Comparison of ENCODE assay signal across 24 cellular contexts in genomic region chr4:42710329-42710728, GRCh38. TPM values are rescaled to one million over a fixed set of nuclear protein-coding genes. Genes with fewer than 3 reads are reported as not detected.
DNase-seq lines count a peak whose midpoint lies in the region; ATAC-seq, FAIRE-seq and TF ChIP-seq lines count a peak whose summit lies in the region.
"Had no signal": no experiment of that assay in that cellular context is flagged by ENCODE, and none has a peak within 500 bp of the region (broad histone marks: within the 10 kb centered on the region; RNA-seq: fewer than 3 reads in every experiment).

No MANE protein-coding gene starts in this region.

- no peaks in the 10 kb centered on the region for H3K27me3 ChIP-seq in HepG2 (ENCODE audit: control insufficient read depth in 1 of 2, insufficient read depth in 2 of 2, low read length in 2 of 2)
- peaks cover 0 to 3% of the 10 kb centered on the region in 2 donors for H3K27me3 ChIP-seq in right lobe of liver
- no peaks in the 10 kb centered on the region for H3K27me3 ChIP-seq in adrenal gland
- H3K27me3 ChIP-seq: BLaER1 treated with 17β-estradiol and CSF1 and Interleukin-3, amounts not matched to agents 10 nM and 100 nM; breast epithelium; left lung had no signal

- H3K36me3 ChIP-seq in HepG2 (replicated peaks in 1 of 2; ENCODE audit: control insufficient read depth in 1 of 2, insufficient read depth in 2 of 2, low read length in 2 of 2) (no peaks in the 10 kb centered on the region), right lobe of liver (no peaks in the 10 kb centered on the region), adrenal gland (replicated peaks in 1 of 2) (no peaks in the 10 kb centered on the region)
- H3K36me3 ChIP-seq: BLaER1 treated with 17β-estradiol and CSF1 and Interleukin-3, amounts not matched to agents 10 nM and 100 nM; breast epithelium; left lung had no signal

- H3K4me3 ChIP-seq in HepG2 (replicated peaks in 1 of 3; ENCODE audit: insufficient read depth in 1 of 3, low read depth in 2 of 3, low read length in 3 of 3) (no peak overlapping the region), right lobe of liver (no peak overlapping the region), adrenal gland (no peak overlapping the region)
- H3K4me3 ChIP-seq: BLaER1 treated with 17β-estradiol and CSF1 and Interleukin-3, amounts not matched to agents 10 nM and 100 nM; breast epithelium; coronary artery; left lung; smooth muscle cell had no signal

- H3K27ac Mint-ChIP-seq in neural crest cell (ENCODE audit: unreplicated experiment) = peak overlapping the region; percentile 1
- H3K27ac Mint-ChIP-seq: activated CD8-positive, alpha-beta T cell treated with anti-CD3 and anti-CD28 coated beads, Interleukin-2, amount 10 ng/mL, durations not matched to agents 7 days and 5 days; stimulated activated naive B cell treated with anti-CD40 and anti-IgM and Interleukin-4, amounts not matched to agents 10 μg/mL and 1 μg/mL and 100 μg/mL, for 72 hours had no signal

- H3K4me1 Mint-ChIP-seq in neural crest cell = peaks cover 9% of the 10 kb centered on the region
- H3K4me1 Mint-ChIP-seq: stimulated activated naive B cell treated with anti-CD40 and anti-IgM and Interleukin-4, amounts not matched to agents 10 μg/mL and 1 μg/mL and 100 μg/mL, for 72 hours had no signal

- no peak overlapping the region for H2AFZ ChIP-seq in HepG2 (ENCODE audit: low read length)

- H3K4me1 ChIP-seq in HepG2 (ENCODE audit: insufficient read depth, low read length) = no peaks in the 10 kb centered on the region
- H3K4me1 ChIP-seq in right lobe of liver = no peaks in the 10 kb centered on the region
- H3K4me1 ChIP-seq in adrenal gland (replicated peaks in 1 of 2) = no peaks in the 10 kb centered on the region
- H3K4me1 ChIP-seq: BLaER1 treated with 17β-estradiol and CSF1 and Interleukin-3, amounts not matched to agents 10 nM and 100 nM; breast epithelium had no signal

- no peak overlapping the region for H3K4me3 Mint-ChIP-seq in neural crest cell
- H3K4me3 Mint-ChIP-seq: activated CD8-positive, alpha-beta T cell treated with anti-CD3 and anti-CD28 coated beads, Interleukin-2, amount 10 ng/mL, durations not matched to agents 7 days and 5 days; stimulated activated naive B cell treated with anti-CD40 and anti-IgM and Interleukin-4, amounts not matched to agents 10 μg/mL and 1 μg/mL and 100 μg/mL, for 72 hours had no signal

- no peaks in the 10 kb centered on the region for H3K27me3 Mint-ChIP-seq in neural crest cell (ENCODE audit: low read depth)

- TF ChIP-seq EP300 in HepG2 (IDR thresholded peaks at IDR 0.05; ENCODE audit: low read depth in 2 of 2, low read length in 2 of 2) (no peak), HepG2 (CRISPR knock-in tag; IDR thresholded peaks at IDR 0.05; ENCODE audit: borderline replicate concordance) (no peak)

- no peak for DNase-seq in HepG2 (ENCODE audit: low spot score)
- DNase-seq in right lobe of liver = no peak
- DNase-seq in frontal cortex (ENCODE audit: low spot score in 2 of 2) = peak in 1 of 2 donors; percentile 9
- no peak for DNase-seq in neural crest cell (ENCODE audit: low read depth, low spot score)
- DNase-seq in adrenal gland = no peak
- no peak for DNase-seq in SIG-M5 (lab: John Stamatoyannopoulos, UW)
- no peak for DNase-seq in activated CD4-positive, CD25-positive, alpha-beta regulatory T cell (lab: John Stamatoyannopoulos, UW)
- DNase-seq: activated CD4-positive, CD25-positive, alpha-beta regulatory T cell treated with anti-CD3 and anti-CD28 coated beads, Interleukin-2, amount 50 U/mL, for 72 hours; activated CD8-positive, alpha-beta T cell treated with anti-CD3 and anti-CD28 coated beads, Interleukin-2, amount 10 ng/mL, durations not matched to agents 7 days and 5 days; activated T-cell treated with anti-CD3 and anti-CD28 coated beads, Interleukin-2, amount 50 U/mL, for 1 hour; GOT3; left lung; NCI-H146; NCI-H2171 treated with DMSO at 0.1 percent for 48 hours; NCI-H526 treated with DMSO at 0.1 percent for 48 hours; stimulated activated naive B cell treated with anti-CD40 and anti-IgM and Interleukin-4, amounts not matched to agents 10 μg/mL and 1 μg/mL and 100 μg/mL, for 72 hours; T1000 had no signal

- TF ChIP-seq RAD21 in HepG2 (CRISPR knock-in tag; IDR thresholded peaks at IDR 0.05) = no peak

- no peaks in the 10 kb centered on the region for H3K79me2 ChIP-seq in HepG2 (ENCODE audit: insufficient read depth, low read length)

- BruUV-seq in HepG2 (replicated peaks; lab: Mats Ljungman, UMichigan) = no TSS peak

- H3K27ac ChIP-seq in HepG2 (ENCODE audit: extremely low read length, insufficient read depth, low read length) (no peak overlapping the region), right lobe of liver (no peak overlapping the region), adrenal gland (no peak overlapping the region)
- H3K27ac ChIP-seq: BLaER1 treated with 17β-estradiol and CSF1 and Interleukin-3, amounts not matched to agents 10 nM and 100 nM; breast epithelium; coronary artery; left lung had no signal

- no peaks in the 10 kb centered on the region for H3K36me3 Mint-ChIP-seq in neural crest cell (ENCODE audit: low read depth)
- H3K36me3 Mint-ChIP-seq: stimulated activated naive B cell treated with anti-CD40 and anti-IgM and Interleukin-4, amounts not matched to agents 10 μg/mL and 1 μg/mL and 100 μg/mL, for 72 hours had no signal

- H3K9me3 ChIP-seq in HepG2 (ENCODE audit: low read length) = no peaks in the 10 kb centered on the region
- H3K9me3 ChIP-seq in right lobe of liver = no peaks in the 10 kb centered on the region
- H3K9me3 ChIP-seq in adrenal gland (replicated peaks in 1 of 3) = no peaks in the 10 kb centered on the region
- H3K9me3 ChIP-seq: BLaER1 treated with 17β-estradiol and CSF1 and Interleukin-3, amounts not matched to agents 10 nM and 100 nM; breast epithelium; Caco-2; left lung had no signal

- H3K4me2 ChIP-seq in HepG2 (ENCODE audit: low read depth, low read length) = no peak overlapping the region
- H3K4me2 ChIP-seq: BLaER1 treated with 17β-estradiol and CSF1 and Interleukin-3, amounts not matched to agents 10 nM and 100 nM; smooth muscle cell had no signal

- H3K9ac ChIP-seq in HepG2 (ENCODE audit: insufficient read depth, low read depth, low read length) = no peak overlapping the region
- H3K9ac ChIP-seq: BLaER1 treated with 17β-estradiol and CSF1 and Interleukin-3, amounts not matched to agents 10 nM and 100 nM had no signal

- TF ChIP-seq CTCF in HepG2 (CRISPR knock-in tag; IDR thresholded peaks at IDR 0.05) = no peak
- no peak for TF ChIP-seq CTCF in right lobe of liver (IDR thresholded peaks at IDR 0.05)
- TF ChIP-seq CTCF in neural crest cell (conservative IDR thresholded peaks at IDR 0.05) = no peak
- TF ChIP-seq CTCF in adrenal gland (IDR thresholded peaks at IDR 0.05) = no peak

- intact Hi-C loops in HepG2 (cut with micrococcal nuclease; ENCODE audit: unreplicated experiment) (no loop called here), right lobe of liver (cut with DNase I) (no loop called here), adrenal gland (cut with DNase I) (no loop called here)

- H3K9me3 Mint-ChIP-seq in neural crest cell = no peaks in the 10 kb centered on the region
- H3K9me3 Mint-ChIP-seq: stimulated activated naive B cell treated with anti-CD40 and anti-IgM and Interleukin-4, amounts not matched to agents 10 μg/mL and 1 μg/mL and 100 μg/mL, for 72 hours had no signal

- in situ Hi-C loops in HepG2 (cut with HindIII; ENCODE audit: extremely low pct_ligation_motif_present, low pct_unique_long_range_greater_than_20kb) = no loop called here

- ATAC-seq in HepG2 (no peak), right lobe of liver (no peak), GM21717 (IDR thresholded peaks at IDR 0.05; ENCODE audit: unreplicated experiment) (no peak)
- ATAC-seq: activated CD8-positive, alpha-beta T cell treated with anti-CD3 and anti-CD28 coated beads, Interleukin-2, amount 10 ng/mL, durations not matched to agents 7 days and 5 days; stimulated activated naive B cell treated with anti-CD40 and anti-IgM and Interleukin-4, amounts not matched to agents 10 μg/mL and 1 μg/mL and 100 μg/mL, for 72 hours had no signal

- 0% methylated on average over 5 of the region's 5 CpGs for WGBS in HepG2 (ENCODE audit: low lambda C conversion rate)
- 31% methylated on average over 5 of the region's 5 CpGs for WGBS in right lobe of liver (ENCODE audit: insufficient coverage, low coverage, low lambda C conversion rate, missing lambda C conversion rate)
- 40 to 53% (median 46%) methylated on average over 5 of the region's 5 CpGs for WGBS in adrenal gland, 4 donors

- H4K20me1 ChIP-seq in HepG2 (ENCODE audit: insufficient read depth, low read length) = no peaks in the 10 kb centered on the region
- H4K20me1 ChIP-seq: BLaER1 treated with 17β-estradiol and CSF1 and Interleukin-3, amounts not matched to agents 10 nM and 100 nM had no signal

- CTCF ChIA-PET in HepG2 (lab: Yijun Ruan, JAX; ENCODE audit: low intra/inter-chr PET ratio, low total read pairs) = no interaction called here

- POLR2A ChIA-PET in HepG2 (lab: Yijun Ruan, JAX) = no interaction called here

- no peak for FAIRE-seq in HepG2 (lab: Jason Lieb, UNC)
- peak; percentile 78 for FAIRE-seq in frontal cortex (lab: Jason Lieb, UNC)
- FAIRE-seq: GM12892 had no signal

- TF ChIP-seq POLR2A in HepG2 (IDR thresholded peaks at IDR 0.05; ENCODE audit: insufficient read depth in 1 of 2, low read depth in 2 of 2, low read length in 2 of 2) = no peak
- TF ChIP-seq POLR2A in right lobe of liver (IDR thresholded peaks at IDR 0.05) = no peak
- no peak for TF ChIP-seq POLR2A in adrenal gland (IDR thresholded peaks at IDR 0.05)

RNA-seq across cellular contexts. Expression of gene ATP8A1, which starts 53.4 kb away (rescaled TPM):
- total RNA-seq in HepG2 (2016; rRNA removed; fragmentation: Illumina TruSeq; extraction: Trizol) = 4.8 and 6.2 TPM in 2 replicates
- 1.1 TPM in 2 replicates for total RNA-seq in HepG2 (2016; cell fraction: cytosol; rRNA removed; fragmentation: Illumina TruSeq; extraction: Trizol; ENCODE audit: low read depth)
- 2.5 and 5.3 TPM in 2 replicates for total RNA-seq in HepG2 (2016; cell fraction: insoluble cytoplasmic fraction; rRNA removed; fragmentation: Illumina TruSeq; extraction: Trizol)
- total RNA-seq in HepG2 (2016; cell fraction: membrane; rRNA removed; fragmentation: Illumina TruSeq; extraction: Trizol) = 1.4 and 1.5 TPM in 2 replicates
- 21.5 and 21.6 TPM in 2 replicates for total RNA-seq in HepG2 (2016; cell fraction: nucleus; rRNA removed; fragmentation: Illumina TruSeq; extraction: Trizol)
- 1.7 and 2.2 TPM in 2 replicates for polyA plus RNA-seq in HepG2 (2011; rRNA removed)
- 0.27 and 0.77 TPM in 2 replicates for polyA plus RNA-seq in HepG2 (2011; cell fraction: cytosol; rRNA removed)
- 4.0 and 8.0 TPM in 2 replicates for polyA plus RNA-seq in HepG2 (2011; cell fraction: nucleus; rRNA removed)
- polyA plus RNA-seq in HepG2 (2012) = 1.9 and 3.0 TPM in 2 replicates
- polyA plus RNA-seq in HepG2 (2016; cell fraction: cytosol; fragmentation: Illumina TruSeq; extraction: Trizol; ENCODE audit: low read depth) = 0.10 and 0.37 TPM in 2 replicates
- 1.2 and 2.5 TPM in 2 replicates for polyA plus RNA-seq in HepG2 (2016; cell fraction: insoluble cytoplasmic fraction; fragmentation: Illumina TruSeq; extraction: Trizol; ENCODE audit: low read depth)
- 0.23 and 0.33 TPM in 2 replicates for polyA plus RNA-seq in HepG2 (2016; cell fraction: membrane; fragmentation: Illumina TruSeq; extraction: Trizol; ENCODE audit: low read depth)
- polyA plus RNA-seq in HepG2 (2016; cell fraction: nucleus; fragmentation: Illumina TruSeq; extraction: Trizol; ENCODE audit: insufficient read depth, low read depth) = 12.3 and 13.7 TPM in 2 replicates
- 1.8 and 1.9 TPM in 2 replicates for polyA minus RNA-seq in HepG2 (2011; rRNA and poly(A)+ RNA removed; ENCODE audit: low replicate concordance)
- polyA minus RNA-seq in HepG2 (2011; cell fraction: cytosol; rRNA and poly(A)+ RNA removed) = 1.5 and 2.2 TPM in 2 replicates
- 32.2 and 38.3 TPM in 2 replicates for polyA minus RNA-seq in HepG2 (2011; cell fraction: nucleus; rRNA and poly(A)+ RNA removed)
- total RNA-seq in right lobe of liver = 1 to 10 TPM; 1.0 to 3.4 (median 1.9) TPM
- 171 TPM for total RNA-seq in frontal cortex
- total RNA-seq in neural crest cell = 10.4 and 11.9 TPM in 2 replicates
- 10 to 100 TPM; 15.5 to 58.3 (median 32.8) TPM for total RNA-seq in adrenal gland
- 10 to 100 TPM; 14.4 to 24.9 (median 15.6) TPM for polyA plus RNA-seq in adrenal gland
- polyA plus RNA-seq: smooth muscle cell had no signal
